14 cellular contexts compared by ENCODE assay signal in the genomic region with DNA sequence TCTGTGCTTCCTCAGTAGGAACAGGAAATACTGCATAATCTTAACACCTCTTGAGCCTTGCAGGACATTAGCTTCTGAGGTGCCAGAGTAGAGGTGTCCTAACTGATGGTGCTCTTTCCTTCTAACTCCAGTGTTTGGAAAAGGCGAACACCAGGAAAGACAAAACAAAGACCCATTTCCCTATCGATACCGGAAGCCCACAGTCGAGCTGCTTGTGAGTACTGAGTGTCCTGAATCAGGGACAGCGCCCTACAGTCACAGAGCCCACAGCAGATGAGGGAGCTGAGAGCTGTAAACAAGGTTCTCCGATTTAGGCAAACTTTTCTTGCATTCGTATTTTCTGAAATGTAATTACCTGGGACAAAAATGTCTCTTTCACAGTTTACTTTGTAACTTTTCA. TPM values are rescaled to one million over a fixed set of nuclear protein-coding genes. Genes with fewer than 3 reads are reported as not detected.
DNase-seq lines count a peak whose midpoint lies in the region; ATAC-seq, FAIRE-seq and TF ChIP-seq lines count a peak whose summit lies in the region.
"Had no signal": no experiment of that assay in that cellular context is flagged by ENCODE, and none has a peak within 500 bp of the region (broad histone marks: within the 10 kb centered on the region; RNA-seq: fewer than 3 reads in every experiment).

No MANE protein-coding gene starts in this region.

- no peaks in the 10 kb centered on the region for H3K36me3 ChIP-seq in BLaER1

- no peak overlapping the region for H3K27ac ChIP-seq in BLaER1
- H3K27ac ChIP-seq in right cardiac atrium (ENCODE audit: low read length): peak overlapping the region; percentile 43

- peaks cover 39% of the 10 kb centered on the region for H3K4me1 Mint-ChIP-seq in activated B cell treated with CpG ODN at 0.5 μM for 24 hours

- intact Hi-C loops in activated B cell treated with CpG ODN at 0.5 μM for 24 hours (cut with micrococcal nuclease) (loop anchor here (5.0 kb wide), 1 partner anchor 171 kb away; no protein-coding TSS in a partner anchor), right cardiac atrium (cut with DNase I) (loop anchor here in 2 of 4 donors (5.0 to 10.0 kb wide), 3 partner anchors 211 to 409 kb away; a partner anchor contains a TSS)

- no peaks in the 10 kb centered on the region for H3K9me3 Mint-ChIP-seq in activated B cell treated with CpG ODN at 0.5 μM for 24 hours

- peak overlapping the region; percentile 7 for H3K27ac Mint-ChIP-seq in activated B cell treated with CpG ODN at 0.5 μM for 24 hours

- peak; percentile 76 for FAIRE-seq in GM19239 (lab: Jason Lieb, UNC)
- FAIRE-seq: RCC 7860 had no signal

- H3K4me3 Mint-ChIP-seq in activated B cell treated with CpG ODN at 0.5 μM for 24 hours: no peak overlapping the region

- no peaks in the 10 kb centered on the region for H3K9me3 ChIP-seq in BLaER1
- no peaks in the 10 kb centered on the region for H3K9me3 ChIP-seq in right cardiac atrium (ENCODE audit: control insufficient read depth, low read length)

- no peaks in the 10 kb centered on the region for H4K20me1 ChIP-seq in BLaER1

- ATAC-seq in activated B cell treated with CpG ODN at 0.5 μM for 24 hours (ENCODE audit: low read depth): no peak
- peak; percentile 45 to 73 for ATAC-seq in right cardiac atrium
- no peak for ATAC-seq in GM18909 (IDR thresholded peaks at IDR 0.05; ENCODE audit: poor library complexity, unreplicated experiment)
- no peak for ATAC-seq in HG03378 (IDR thresholded peaks at IDR 0.05; ENCODE audit: unreplicated experiment)
- ATAC-seq: esophagus mucosa had no signal

- WGBS in right cardiac atrium: 62% methylated on average over 7 of the region's 7 CpGs

- H3K9ac ChIP-seq in BLaER1: no peak overlapping the region

- H3K4me2 ChIP-seq in BLaER1: peak overlapping the region; percentile 23

- H3K4me1 ChIP-seq in BLaER1 (peaks cover 52% of the 10 kb centered on the region), right cardiac atrium (ENCODE audit: control insufficient read depth, insufficient read depth, low read length) (peaks cover 4% of the 10 kb centered on the region)

- H3K27me3 ChIP-seq in BLaER1 (no peaks in the 10 kb centered on the region), right cardiac atrium (ENCODE audit: control insufficient read depth, insufficient read depth) (no peaks in the 10 kb centered on the region)

- H3K4me3 ChIP-seq in BLaER1: no peak overlapping the region
- no peak overlapping the region for H3K4me3 ChIP-seq in right cardiac atrium (ENCODE audit: low read length)

- no peak for DNase-seq in GM19239 (ENCODE audit: insufficient read length, low spot score)
- DNase-seq in activated B cell treated with CpG ODN at 0.5 μM for 24 hours: no peak
- DNase-seq in right cardiac atrium: no peak
- DNase-seq in central memory CD4-positive, alpha-beta T cell: no peak
- no peak for DNase-seq in NCI-H82 treated with DMSO at 0.1 percent for 48 hours (lab: John Stamatoyannopoulos, UW; ENCODE audit: unreplicated experiment)
- DNase-seq: NCI-H1694; nucleus accumbens; stimulated activated CD4-positive, alpha-beta T cell treated with anti-CD3 and anti-CD28 coated beads, Interleukin-2, amount 100 ng/mL, for 48 hours; substantia nigra had no signal

- no peak for TF ChIP-seq CTCF in activated B cell treated with CpG ODN at 0.5 μM for 24 hours (IDR thresholded peaks at IDR 0.05)

- no peaks in the 10 kb centered on the region for H3K36me3 Mint-ChIP-seq in activated B cell treated with CpG ODN at 0.5 μM for 24 hours (ENCODE audit: low read depth)

- CTCF ChIA-PET in activated B cell treated with CpG ODN at 0.5 μM for 24 hours (lab: Charles Lee): interaction anchor here (0.6 to 9.2 kb wide), 16 partner anchors 12 to 407 kb away, joined by 3 to 180 read pairs (median 6); no protein-coding TSS in a partner anchor

- H3K27me3 Mint-ChIP-seq in activated B cell treated with CpG ODN at 0.5 μM for 24 hours: no peaks in the 10 kb centered on the region

- POLR2A ChIA-PET in activated B cell treated with CpG ODN at 0.5 μM for 24 hours (lab: Charles Lee): interaction anchor here (0.6 to 2.9 kb wide), 4 partner anchors 22 to 867 kb away, joined by 4 to 63 read pairs (median 6); no protein-coding TSS in a partner anchor

RNA-seq across cellular contexts. Expression of a gene that starts 50.7 kb away (rescaled TPM):
- total RNA-seq in activated B cell treated with CpG ODN at 0.5 μM for 24 hours (not detected in 2 replicates), right cardiac atrium (under 1 TPM; 0.14 to 0.21 (median 0.18) TPM)
- polyA plus RNA-seq in right cardiac atrium: 0.07 TPM
- total RNA-seq: esophagus mucosa had no signal

RNA-seq across cellular contexts. Expression of a gene that starts 58.0 kb away (rescaled TPM):
- total RNA-seq in activated B cell treated with CpG ODN at 0.5 μM for 24 hours (1.2 and 2.0 TPM in 2 replicates), right cardiac atrium (10 to 100 TPM in 1 of 4 donors, 1 to 10 TPM in 3; 5.2 to 15.7 (median 8.9) TPM)
- polyA plus RNA-seq in right cardiac atrium: 11.5 TPM

Comparison
In these comparisons a context has a peak if more than half of its experiments do, and no peak if none do; other contexts are left out.
1. ATAC-seq: peak in right cardiac atrium (2 of 2); none in activated B cell treated with CpG ODN at 0.5 μM for 24 hours (single experiment), GM18909 (single experiment) and HG03378 (single experiment).